19 cellular contexts compared by ENCODE assay signal in genomic region chr22:46795845-46796565, GRCh38.
"Had no signal": no experiment of that assay in that cellular context is flagged by ENCODE, and none has a peak within 500 bp of the region (broad histone marks: within the 10 kb centered on the region; RNA-seq: fewer than 3 reads in every experiment).

No MANE protein-coding gene starts in this region.

- H3K9me3 Mint-ChIP-seq: activated naive CD8-positive, alpha-beta T cell treated with anti-CD3 and anti-CD28 coated beads for 36 hours; activated T-cell treated with anti-CD3 and anti-CD28 coated beads, Interleukin-2, amount 50 U/mL, for 4 hours; activated T-helper 17 cell treated with anti-CD3 and anti-CD28 coated beads, Interleukin-2, amount 50 U/mL, for 72 hours; brain; effector memory CD8-positive, alpha-beta T cell; memory B cell; naive thymus-derived CD8-positive, alpha-beta T cell; neural crest cell had no signal

- H3K27me3 ChIP-seq: ascending aorta, spleen, transverse colon had no signal

- H3K4me3 ChIP-seq: ascending aorta, coronary artery, spleen, transverse colon had no signal

- H3K27me3 Mint-ChIP-seq: activated naive CD8-positive, alpha-beta T cell treated with anti-CD3 and anti-CD28 coated beads for 36 hours; activated T-helper 17 cell treated with anti-CD3 and anti-CD28 coated beads, Interleukin-2, amount 50 U/mL, for 72 hours; brain; effector memory CD8-positive, alpha-beta T cell; memory B cell; naive thymus-derived CD8-positive, alpha-beta T cell had no signal

- H3K27ac Mint-ChIP-seq: activated naive CD8-positive, alpha-beta T cell treated with anti-CD3 and anti-CD28 coated beads for 36 hours; activated T-helper 17 cell treated with anti-CD3 and anti-CD28 coated beads, Interleukin-2, amount 50 U/mL, for 72 hours; memory B cell had no signal

- H3K4me3 Mint-ChIP-seq: activated naive CD8-positive, alpha-beta T cell treated with anti-CD3 and anti-CD28 coated beads for 36 hours; activated T-cell treated with anti-CD3 and anti-CD28 coated beads, Interleukin-2, amount 50 U/mL, for 4 hours; activated T-helper 17 cell treated with anti-CD3 and anti-CD28 coated beads, Interleukin-2, amount 50 U/mL, for 72 hours; brain; effector memory CD8-positive, alpha-beta T cell; memory B cell; naive thymus-derived CD8-positive, alpha-beta T cell; neural crest cell had no signal

- H3K27ac ChIP-seq: ascending aorta, coronary artery, spleen, transverse colon had no signal

- H3K9me3 ChIP-seq: ascending aorta, spleen, transverse colon had no signal

- DNase-seq: activated CD4-positive, alpha-beta T cell treated with anti-CD3 and anti-CD28 coated beads, Interleukin-2, amount 50 U/mL, for 4 hours; activated CD4-positive, CD25-positive, alpha-beta regulatory T cell treated with anti-CD3 and anti-CD28 coated beads, Interleukin-2, amount 50 U/mL, for 72 hours; activated naive CD8-positive, alpha-beta T cell treated with anti-CD3 and anti-CD28 coated beads for 36 hours; activated T-cell treated with anti-CD3 and anti-CD28 coated beads, Interleukin-2, amount 50 U/mL, for 4 hours; effector memory CD8-positive, alpha-beta T cell; hippocampal formation; left colon; naive thymus-derived CD8-positive, alpha-beta T cell; occipital lobe; stimulated activated naive CD4-positive, alpha-beta T cell treated with Interleukin-2 at 50 U/mL for 16 hours; T-helper 2 cell; transverse colon had no signal
